8 cellular contexts compared by ENCODE assay signal in the genomic region with DNA sequence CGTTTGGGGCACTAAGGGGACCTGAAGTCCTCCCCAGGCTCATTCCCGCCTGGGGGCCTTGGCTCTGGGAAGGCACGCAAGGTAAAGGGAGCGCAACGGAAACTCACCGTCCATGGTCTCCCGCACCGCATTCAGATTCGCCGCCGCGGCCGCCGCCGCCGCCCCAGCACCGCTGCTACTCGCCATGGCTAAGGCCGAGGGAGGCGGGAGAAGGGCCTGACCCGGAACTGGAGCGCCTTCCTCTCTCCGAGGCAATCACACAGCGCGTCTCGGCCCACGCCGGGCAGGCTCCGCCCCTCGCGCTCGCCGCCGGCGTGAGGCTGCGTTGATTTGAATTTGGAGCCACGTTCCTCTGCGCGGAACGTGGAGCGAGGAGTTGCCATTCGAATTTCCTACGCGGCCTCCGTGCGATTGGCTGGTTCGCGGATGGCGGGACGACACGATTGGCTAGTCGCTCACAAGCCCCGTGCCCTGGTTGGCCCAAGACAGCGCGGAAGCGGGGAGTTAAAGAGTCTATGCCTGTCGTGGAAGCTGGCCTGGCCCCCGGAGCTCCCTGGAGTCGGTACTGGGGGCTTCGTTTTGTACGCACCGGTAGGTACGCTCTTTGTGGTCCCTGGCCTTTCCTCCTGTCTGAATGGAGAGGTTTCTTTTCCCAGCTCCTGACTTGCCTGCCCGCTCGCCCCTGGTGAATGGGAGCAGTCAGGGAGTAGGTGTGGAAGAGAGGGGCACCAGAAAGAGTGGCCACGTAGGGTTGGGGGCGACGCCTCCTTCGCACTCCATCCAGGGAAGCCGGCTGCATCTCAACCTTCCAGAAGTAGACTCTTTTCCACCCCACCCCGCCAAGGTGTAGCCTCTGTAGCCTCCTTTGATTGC. TPM values are rescaled to one million over a fixed set of nuclear protein-coding genes. Genes with fewer than 3 reads are reported as not detected.
DNase-seq lines count a peak whose midpoint lies in the region; ATAC-seq and TF ChIP-seq lines count a peak whose summit lies in the region.

Gene BORA, plus strand, starts transcription at position 507 of the 873 bp plus-strand sequence. CDS start 1,018 bp downstream, outside the sequence.
A gene with protein sequence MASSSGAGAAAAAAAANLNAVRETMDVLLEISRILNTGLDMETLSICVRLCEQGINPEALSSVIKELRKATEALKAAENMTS (minus strand): TSS at position 213 of the 873 bp plus-strand sequence. CDS start 27 bp downstream, at position 186.

- H3K4me2 ChIP-seq in neural progenitor cell = peak within 1 kb of the TSS; percentile 88

- DNase-seq in GM04504 (ENCODE audit: low read depth) (peak; percentile 96), HFFc6 (peak; percentile 97), NAMALWA (ENCODE audit: low spot score) (peak; percentile 99), SK-MEL-5 (ENCODE audit: low read depth, low spot score) (peak; percentile 98), foreskin keratinocyte (peak; percentile 92 to 95), neural progenitor cell (ENCODE audit: low spot score) (peak; percentile 94)
- DNase-seq in activated naive CD4-positive, alpha-beta T cell (lab: John Stamatoyannopoulos, UW) = peak; percentile 87 to 93 (median 92)

- no peaks in the 10 kb centered on the region for H3K9me3 ChIP-seq in neural progenitor cell (ENCODE audit: low read depth)
- no peaks in the 10 kb centered on the region for H3K9me3 ChIP-seq in stomach smooth muscle (ENCODE audit: control insufficient read depth in 2 of 2, low read length in 2 of 2)

- in situ Hi-C loops in SK-MEL-5 (cut with HindIII; ENCODE audit: low pct_unique_long_range_greater_than_20kb, low sequenced_read_pairs) = no loop called here

- peaks cover 28% of the 10 kb centered on the region for H3K36me3 Mint-ChIP-seq in HFFc6 (ENCODE audit: low read depth)
- H3K36me3 Mint-ChIP-seq in neural progenitor cell = peaks cover 36% of the 10 kb centered on the region

- peaks cover 10% of the 10 kb centered on the region for H3K36me3 ChIP-seq in neural progenitor cell
- no peaks in the 10 kb centered on the region for H3K36me3 ChIP-seq in stomach smooth muscle (ENCODE audit: control insufficient read depth in 2 of 2, insufficient read depth in 2 of 2, low read length in 2 of 2)

- no peaks in the 10 kb centered on the region for H3K9me3 Mint-ChIP-seq in HFFc6
- peaks cover 19% of the 10 kb centered on the region for H3K9me3 Mint-ChIP-seq in neural progenitor cell

- no peak for TF ChIP-seq CTCF in HFFc6 (IDR thresholded peaks at IDR 0.05)
- no peak for TF ChIP-seq CTCF in foreskin keratinocyte (conservative IDR thresholded peaks at IDR 0.05)
- no peak for TF ChIP-seq CTCF in neural progenitor cell (IDR thresholded peaks at IDR 0.05)

- peaks cover 92% of the 10 kb centered on the region for H3K79me2 ChIP-seq in neural progenitor cell (ENCODE audit: low read depth)

- peaks cover 11% of the 10 kb centered on the region for H4K20me1 ChIP-seq in neural progenitor cell (ENCODE audit: low read depth)

- peak; percentile 95 for ATAC-seq in foreskin keratinocyte

- H3K27me3 ChIP-seq in foreskin keratinocyte (no peaks in the 10 kb centered on the region), neural progenitor cell (no peaks in the 10 kb centered on the region), stomach smooth muscle (ENCODE audit: control insufficient read depth in 1 of 2, insufficient read depth in 2 of 2, low read length in 2 of 2) (no peaks in the 10 kb centered on the region)

- H3K4me1 Mint-ChIP-seq in HFFc6 (ENCODE audit: low read depth) (peaks cover 43% of the 10 kb centered on the region), neural progenitor cell (peaks cover 22% of the 10 kb centered on the region)

- peak within 1 kb of the TSS; percentile 38 for H3K9ac ChIP-seq in neural progenitor cell
- H3K9ac ChIP-seq in stomach smooth muscle (ENCODE audit: low read length in 2 of 2) = peak within 1 kb of the TSS; percentile 74 to 80

- H3K27ac ChIP-seq in foreskin keratinocyte (peak within 1 kb of the TSS; percentile 7), neural progenitor cell (no peak within 1 kb of the TSS), stomach smooth muscle (ENCODE audit: low read length) (peak within 1 kb of the TSS; percentile 26)

- H3F3A ChIP-seq in neural progenitor cell (ENCODE audit: low read depth) = no peaks in the 10 kb centered on the region

- peak within 1 kb of the TSS; percentile 84 for H2AFZ ChIP-seq in neural progenitor cell (replicated peaks)

- H3K27me3 Mint-ChIP-seq in HFFc6 (ENCODE audit: insufficient read depth) = no peaks in the 10 kb centered on the region
- H3K27me3 Mint-ChIP-seq in neural progenitor cell (ENCODE audit: insufficient read depth, low read depth) = peaks cover 3% of the 10 kb centered on the region

- H3K4me3 Mint-ChIP-seq in HFFc6 (peak within 1 kb of the TSS; percentile 92), neural progenitor cell (peak within 1 kb of the TSS; percentile 99)

- H3K27ac Mint-ChIP-seq in HFFc6 (peak within 1 kb of the TSS; percentile 75), neural progenitor cell (peak within 1 kb of the TSS; percentile 98)

- H3K4me1 ChIP-seq in foreskin keratinocyte = peaks cover 9% of the 10 kb centered on the region
- peaks cover 23% of the 10 kb centered on the region for H3K4me1 ChIP-seq in neural progenitor cell
- peaks cover 4% of the 10 kb centered on the region for H3K4me1 ChIP-seq in stomach smooth muscle (ENCODE audit: control insufficient read depth, insufficient read depth, low read length)

- peak within 1 kb of the TSS; percentile 67 for H3K4me3 ChIP-seq in neural progenitor cell
- H3K4me3 ChIP-seq in stomach smooth muscle (ENCODE audit: low read length in 2 of 2) = peak within 1 kb of the TSS; percentile 91 to 93

RNA-seq across cellular contexts. Expression of gene BORA, which starts in this region (rescaled TPM):
- 1 to 10 TPM; 4.9 to 9.8 (median 7.2) TPM for total RNA-seq in HFFc6 (2021; fragmentation: NEBNext Ultra II Directional; extraction: Animal tissue kit (Norgen Biotek cat#: 25700))
- total RNA-seq in SK-MEL-5 (2014; rRNA removed; shearing (Covaris generic)) = 15.8 and 18.9 TPM in 2 replicates
- polyA plus RNA-seq in SK-MEL-5 (2015; cell fraction: cytosol; rRNA removed) = 9.6 and 12.9 TPM in 2 replicates
- polyA plus RNA-seq in SK-MEL-5 (2015; cell fraction: nucleus; rRNA removed) = 23.8 and 25.0 TPM in 2 replicates
- 12.8 and 14.2 TPM in 2 replicates for total RNA-seq in foreskin keratinocyte
- polyA plus RNA-seq in foreskin keratinocyte = 5.6 and 7.5 TPM in 2 replicates
- total RNA-seq in neural progenitor cell (ENCODE audit: low replicate concordance) = 51.9 and 52.0 TPM in 2 replicates

RNA-seq across cellular contexts. Expression of the second gene that starts in this region (rescaled TPM):
- total RNA-seq in HFFc6 (2021; fragmentation: NEBNext Ultra II Directional; extraction: Animal tissue kit (Norgen Biotek cat#: 25700)) = 10 to 100 TPM; 17.1 to 28.9 (median 27.0) TPM
- 21.5 and 25.3 TPM in 2 replicates for total RNA-seq in SK-MEL-5 (2014; rRNA removed; shearing (Covaris generic))
- 20.4 and 26.1 TPM in 2 replicates for polyA plus RNA-seq in SK-MEL-5 (2015; cell fraction: cytosol; rRNA removed)
- 6.1 and 7.8 TPM in 2 replicates for polyA plus RNA-seq in SK-MEL-5 (2015; cell fraction: nucleus; rRNA removed)
- 22.9 and 27.1 TPM in 2 replicates for total RNA-seq in foreskin keratinocyte
- polyA plus RNA-seq in foreskin keratinocyte = 16.4 and 19.9 TPM in 2 replicates
- 63.5 and 80.3 TPM in 2 replicates for total RNA-seq in neural progenitor cell (ENCODE audit: low replicate concordance)
